In genomic region chr17:30323262-30323894, GRCh38 we compare ENCODE assay signal across 10 cellular contexts. TPM values are rescaled to one million over a fixed set of nuclear protein-coding genes. Genes with fewer than 3 reads are reported as not detected.
DNase-seq lines count a peak whose midpoint lies in the region; ATAC-seq and TF ChIP-seq lines count a peak whose summit lies in the region.
"Had no signal": no experiment of that assay in that cellular context is flagged by ENCODE, and none has a peak within 500 bp of the region (broad histone marks: within the 10 kb centered on the region; RNA-seq: fewer than 3 reads in every experiment).

No MANE protein-coding gene starts in this region.

- H3K4me1 Mint-ChIP-seq in Calu3 (ENCODE audit: low read depth, unreplicated experiment): peaks cover 21% of the 10 kb centered on the region

- no peak overlapping the region for H3K4me3 ChIP-seq in SJCRH30
- no peak overlapping the region for H3K4me3 ChIP-seq in effector memory CD4-positive, alpha-beta T cell (ENCODE audit: insufficient read depth, low read depth, low read length, poor library complexity, severe bottlenecking)
- H3K4me3 ChIP-seq: pancreas had no signal

- H3K36me3 ChIP-seq in SJCRH30: no peaks in the 10 kb centered on the region
- no peaks in the 10 kb centered on the region for H3K36me3 ChIP-seq in effector memory CD4-positive, alpha-beta T cell (ENCODE audit: control insufficient read depth, insufficient read depth, low read length)
- H3K36me3 ChIP-seq: pancreas had no signal

- ATAC-seq in foreskin keratinocyte (no peak), GM21381 (IDR thresholded peaks at IDR 0.05; ENCODE audit: unreplicated experiment) (no peak), GM18907 (IDR thresholded peaks at IDR 0.05; ENCODE audit: unreplicated experiment) (no peak)

- TF ChIP-seq CTCF in Calu3 (IDR thresholded peaks at IDR 0.05; ENCODE audit: unreplicated experiment): no peak
- no peak for TF ChIP-seq CTCF in foreskin keratinocyte (conservative IDR thresholded peaks at IDR 0.05)

- BruUV-seq in Calu3 (replicated peaks; lab: Mats Ljungman, UMichigan): no TSS peak

- no peak overlapping the region for H3K27ac ChIP-seq in SJCRH30
- peak overlapping the region; percentile 54 for H3K27ac ChIP-seq in effector memory CD4-positive, alpha-beta T cell (ENCODE audit: insufficient read depth, low read length, poor library complexity, severe bottlenecking)
- H3K27ac ChIP-seq in foreskin keratinocyte: no peak overlapping the region
- H3K27ac ChIP-seq: pancreas had no signal

- H3K27me3 ChIP-seq in SJCRH30 (no peaks in the 10 kb centered on the region), foreskin keratinocyte (peaks cover 37% of the 10 kb centered on the region)
- H3K27me3 ChIP-seq in effector memory CD4-positive, alpha-beta T cell (replicated peaks; ENCODE audit: control insufficient read depth, insufficient read depth, low read length, poor library complexity, severe bottlenecking): no peaks in the 10 kb centered on the region
- H3K27me3 ChIP-seq: pancreas had no signal

- no peaks in the 10 kb centered on the region; the same call in 1 of the 2 replicates for H3K4me1 ChIP-seq in SJCRH30
- H3K4me1 ChIP-seq in effector memory CD4-positive, alpha-beta T cell (ENCODE audit: control insufficient read depth, insufficient read depth, low read length, poor library complexity, severe bottlenecking): peaks cover 26% of the 10 kb centered on the region
- H3K4me1 ChIP-seq in foreskin keratinocyte: no peaks in the 10 kb centered on the region
- H3K4me1 ChIP-seq: pancreas had no signal

- H3K27me3 Mint-ChIP-seq in Calu3 (ENCODE audit: unreplicated experiment): peaks cover 8% of the 10 kb centered on the region

- intact Hi-C loops in Calu3 (cut with micrococcal nuclease; ENCODE audit: unreplicated experiment): no loop called here

- no peaks in the 10 kb centered on the region for H3K36me3 Mint-ChIP-seq in Calu3 (ENCODE audit: insufficient read depth, unreplicated experiment)

- no peak overlapping the region for H3K4me3 Mint-ChIP-seq in Calu3 (ENCODE audit: low read depth, unreplicated experiment)

- H3K27ac Mint-ChIP-seq in Calu3 (ENCODE audit: unreplicated experiment): peak overlapping the region; percentile 20

- CTCF ChIA-PET in Calu3 (lab: Charles Lee): interaction anchor here (1.0 kb wide), 1 partner anchor 12 kb away, joined by 7 read pairs; no protein-coding TSS in a partner anchor

- H3K9me3 ChIP-seq in SJCRH30 (replicated peaks): no peaks in the 10 kb centered on the region
- H3K9me3 ChIP-seq in effector memory CD4-positive, alpha-beta T cell (ENCODE audit: control insufficient read depth, low read length): no peaks in the 10 kb centered on the region
- H3K9me3 ChIP-seq: pancreas had no signal

- H3K9me3 Mint-ChIP-seq in Calu3 (ENCODE audit: low read depth, unreplicated experiment): no peaks in the 10 kb centered on the region

- peak; percentile 14 for DNase-seq in Calu3
- DNase-seq in KG1 (lab: John Stamatoyannopoulos, UW): peak; percentile 24
- peak; percentile 20 to 47 for DNase-seq in SJCRH30
- DNase-seq in effector memory CD4-positive, alpha-beta T cell: peak; percentile 20 to 51 (median 51)
- no peak for DNase-seq in foreskin keratinocyte
- DNase-seq in NCI-H128 (lab: John Stamatoyannopoulos, UW; ENCODE audit: unreplicated experiment): no peak
- DNase-seq: foreskin melanocyte had no signal

RNA-seq across cellular contexts. Expression of gene TMIGD1, which starts 10.5 kb away (rescaled TPM):
- total RNA-seq in Calu3 (2022) (not detected in 2 replicates), foreskin keratinocyte (not detected in 2 replicates)
- total RNA-seq in SJCRH30 (2014; rRNA removed; shearing (Covaris generic)): not detected in 2 replicates
- not detected in 2 replicates for polyA plus RNA-seq in foreskin keratinocyte
- total RNA-seq: pancreas had no signal
- polyA plus RNA-seq: pancreas had no signal

RNA-seq across cellular contexts. Expression of gene BLMH, which starts 31.6 kb away (rescaled TPM):
- 28.2 and 33.7 TPM in 2 replicates for total RNA-seq in Calu3 (2022)
- 92.6 and 92.8 TPM in 2 replicates for total RNA-seq in SJCRH30 (2014; rRNA removed; shearing (Covaris generic))
- 16.5 and 24.2 TPM in 2 replicates for total RNA-seq in foreskin keratinocyte
- polyA plus RNA-seq in foreskin keratinocyte: 12.4 and 19.5 TPM in 2 replicates

RNA-seq across cellular contexts. Expression of gene CPD, which starts 55.3 kb away (rescaled TPM):
- total RNA-seq in Calu3 (2022) (79.0 and 82.9 TPM in 2 replicates), foreskin keratinocyte (31.2 and 31.8 TPM in 2 replicates)
- total RNA-seq in SJCRH30 (2014; rRNA removed; shearing (Covaris generic)): 56.1 and 63.6 TPM in 2 replicates
- polyA plus RNA-seq in foreskin keratinocyte: 4.6 and 6.0 TPM in 2 replicates

Comparison
In these comparisons a context has a peak if more than half of its experiments do, and no peak if none do; other contexts are left out.
1. DNase-seq: peak in Calu3 (single experiment), KG1 (single experiment), SJCRH30 (2 of 2) and effector memory CD4-positive, alpha-beta T cell (3 of 3); none in foreskin keratinocyte (0 of 2) and NCI-H128 (single experiment).